Comparison of ENCODE assay signal across 34 cellular contexts in genomic region chr10:126161691-126162090, GRCh38.
"Had no signal": no experiment of that assay in that cellular context is flagged by ENCODE, and none has a peak within 500 bp of the region (broad histone marks: within the 10 kb centered on the region; RNA-seq: fewer than 3 reads in every experiment).

No MANE protein-coding gene starts in this region.

- H3K9me3 Mint-ChIP-seq: activated T-cell treated with anti-CD3 and anti-CD28 coated beads, Interleukin-2, amount 50 U/mL, for 4 hours; activated T-helper 1 cell treated with anti-CD3 and anti-CD28 coated beads, Interleukin-12 subunit alpha, Interleukin-12 subunit beta, Interleukin-2, Interleukin-4 antibody, amounts not matched to agents 30 ng/mL and 10 ng/mL and 1 ng/mL, durations not matched to agents 14 hours and 24 hours and 36 hours; activated T-helper 17 cell treated with anti-CD3 and anti-CD28 coated beads, Interleukin-2, amount 50 U/mL, for 72 hours; T-helper 1 cell treated with Interleukin-12 subunit alpha and Interleukin-12 subunit beta and Interleukin-4 antibody, amounts not matched to agents 30 μg/mL and 1 μg/mL, for 36 hours had no signal

- H3K4me3 Mint-ChIP-seq: activated CD4-positive, alpha-beta memory T cell treated with anti-CD3 and anti-CD28 coated beads, Interleukin-2, amount 10 ng/mL, durations not matched to agents 7 days and 5 days; activated CD4-positive, alpha-beta T cell treated with anti-CD3 and anti-CD28 coated beads for 36 hours; activated CD4-positive, alpha-beta T cell treated with anti-CD3 and anti-CD28 coated beads, Interleukin-2, amount 10 ng/mL, durations not matched to agents 7 days and 5 days; activated CD8-positive, alpha-beta memory T cell treated with anti-CD3 and anti-CD28 coated beads, Interleukin-2, amount 10 ng/mL, durations not matched to agents 7 days and 5 days; activated CD8-positive, alpha-beta T cell treated with anti-CD3 and anti-CD28 coated beads, Interleukin-2, amount 10 ng/mL, durations not matched to agents 7 days and 5 days; activated naive CD4-positive, alpha-beta T cell treated with anti-CD3 and anti-CD28 coated beads for 36 hours; activated naive CD8-positive, alpha-beta T cell treated with anti-CD3 and anti-CD28 coated beads for 36 hours; activated T-cell treated with anti-CD3 and anti-CD28 coated beads, Interleukin-2, amount 50 U/mL, for 4 hours; activated T-cell treated with anti-CD3 and anti-CD28 coated beads, Interleukin-2, amount 50 U/mL, for 72 hours; activated T-helper 1 cell treated with anti-CD3 and anti-CD28 coated beads, Interleukin-12 subunit alpha, Interleukin-12 subunit beta, Interleukin-2, Interleukin-4 antibody, amounts not matched to agents 30 ng/mL and 10 ng/mL and 1 ng/mL, durations not matched to agents 14 hours and 24 hours and 36 hours; activated T-helper 17 cell treated with anti-CD3 and anti-CD28 coated beads, Interleukin-2, amount 50 U/mL, for 72 hours; T-helper 1 cell treated with Interleukin-12 subunit alpha and Interleukin-12 subunit beta and Interleukin-4 antibody, amounts not matched to agents 30 μg/mL and 1 μg/mL, for 36 hours; T-helper 2 cell treated with Interferon-gamma antibody and Interleukin-4, amounts not matched to agents 5 μg/mL and 100 μg/mL, for 36 hours; WTC11 had no signal

- H3K27ac Mint-ChIP-seq: activated CD4-positive, alpha-beta memory T cell treated with anti-CD3 and anti-CD28 coated beads, Interleukin-2, amount 10 ng/mL, durations not matched to agents 7 days and 5 days; activated CD4-positive, alpha-beta T cell treated with anti-CD3 and anti-CD28 coated beads for 36 hours; activated CD4-positive, alpha-beta T cell treated with anti-CD3 and anti-CD28 coated beads, Interleukin-2, amount 10 ng/mL, durations not matched to agents 7 days and 5 days; activated CD8-positive, alpha-beta memory T cell treated with anti-CD3 and anti-CD28 coated beads, Interleukin-2, amount 10 ng/mL, durations not matched to agents 7 days and 5 days; activated CD8-positive, alpha-beta T cell treated with anti-CD3 and anti-CD28 coated beads, Interleukin-2, amount 10 ng/mL, durations not matched to agents 7 days and 5 days; activated naive CD4-positive, alpha-beta T cell treated with anti-CD3 and anti-CD28 coated beads for 36 hours; activated naive CD4-positive, alpha-beta T cell treated with anti-CD3 and anti-CD28 coated beads, Interleukin-2, amount 50 U/mL, for 72 hours; activated naive CD8-positive, alpha-beta T cell treated with anti-CD3 and anti-CD28 coated beads for 36 hours; activated T-cell treated with anti-CD3 and anti-CD28 coated beads, Interleukin-2, amount 50 U/mL, for 72 hours; activated T-helper 1 cell treated with anti-CD3 and anti-CD28 coated beads, Interleukin-12 subunit alpha, Interleukin-12 subunit beta, Interleukin-2, Interleukin-4 antibody, amounts not matched to agents 30 ng/mL and 10 ng/mL and 1 ng/mL, durations not matched to agents 14 hours and 24 hours and 36 hours; activated T-helper 17 cell treated with anti-CD3 and anti-CD28 coated beads, Interleukin-2, amount 50 U/mL, for 72 hours; T-helper 1 cell treated with Interleukin-12 subunit alpha and Interleukin-12 subunit beta and Interleukin-4 antibody, amounts not matched to agents 30 μg/mL and 1 μg/mL, for 36 hours; T-helper 2 cell treated with Interferon-gamma antibody and Interleukin-4, amounts not matched to agents 5 μg/mL and 100 μg/mL, for 36 hours; WTC11 had no signal

- H3K4me1 Mint-ChIP-seq: activated CD4-positive, alpha-beta memory T cell treated with anti-CD3 and anti-CD28 coated beads, Interleukin-2, amount 10 ng/mL, durations not matched to agents 7 days and 5 days; activated CD4-positive, alpha-beta T cell treated with anti-CD3 and anti-CD28 coated beads for 36 hours; activated CD4-positive, alpha-beta T cell treated with anti-CD3 and anti-CD28 coated beads, Interleukin-2, amount 10 ng/mL, durations not matched to agents 7 days and 5 days; activated CD8-positive, alpha-beta memory T cell treated with anti-CD3 and anti-CD28 coated beads, Interleukin-2, amount 10 ng/mL, durations not matched to agents 7 days and 5 days; activated naive CD8-positive, alpha-beta T cell treated with anti-CD3 and anti-CD28 coated beads for 36 hours; activated T-helper 17 cell treated with anti-CD3 and anti-CD28 coated beads, Interleukin-2, amount 50 U/mL, for 72 hours had no signal

- H3K27me3 Mint-ChIP-seq: activated CD4-positive, alpha-beta memory T cell treated with anti-CD3 and anti-CD28 coated beads, Interleukin-2, amount 10 ng/mL, durations not matched to agents 7 days and 5 days; activated CD4-positive, alpha-beta T cell treated with anti-CD3 and anti-CD28 coated beads, Interleukin-2, amount 10 ng/mL, durations not matched to agents 7 days and 5 days; activated CD8-positive, alpha-beta memory T cell treated with anti-CD3 and anti-CD28 coated beads, Interleukin-2, amount 10 ng/mL, durations not matched to agents 7 days and 5 days; activated T-helper 17 cell treated with anti-CD3 and anti-CD28 coated beads, Interleukin-2, amount 50 U/mL, for 72 hours had no signal

- DNase-seq: activated CD4-positive, alpha-beta memory T cell treated with anti-CD3 and anti-CD28 coated beads, Interleukin-2, amount 10 ng/mL, durations not matched to agents 7 days and 5 days; activated CD4-positive, alpha-beta T cell treated with anti-CD3 and anti-CD28 coated beads for 1 hour; activated CD4-positive, alpha-beta T cell treated with anti-CD3 and anti-CD28 coated beads for 36 hours; activated CD4-positive, alpha-beta T cell treated with anti-CD3 and anti-CD28 coated beads for 48 hours; activated CD4-positive, alpha-beta T cell treated with anti-CD3 and anti-CD28 coated beads, Interleukin-2, amount 10 ng/mL, durations not matched to agents 7 days and 5 days; activated CD4-positive, alpha-beta T cell treated with anti-CD3 and anti-CD28 coated beads, Interleukin-2, amount 50 U/mL, for 48 hours; activated CD4-positive, CD25-positive, alpha-beta regulatory T cell; activated CD8-positive, alpha-beta memory T cell treated with anti-CD3 and anti-CD28 coated beads for 24 hours; activated CD8-positive, alpha-beta memory T cell treated with anti-CD3 and anti-CD28 coated beads, Interleukin-2, amount 10 ng/mL, durations not matched to agents 7 days and 5 days; activated CD8-positive, alpha-beta memory T cell treated with anti-CD3 and anti-CD28 coated beads, Interleukin-2, amount 50 U/mL, for 48 hours; activated CD8-positive, alpha-beta T cell treated with anti-CD3 and anti-CD28 coated beads, Interleukin-2, amount 10 ng/mL, durations not matched to agents 7 days and 5 days; activated effector memory CD4-positive, alpha-beta T cell treated with anti-CD3 and anti-CD28 coated beads, Interleukin-2, amount 50 U/mL, for 16 hours; activated gamma-delta T cell treated with Interleukin-2 at 50 U/mL for 16 hours; activated naive CD4-positive, alpha-beta T cell; activated naive CD4-positive, alpha-beta T cell treated with anti-CD3 and anti-CD28 coated beads for 36 hours; activated naive CD4-positive, alpha-beta T cell treated with anti-CD3 and anti-CD28 coated beads, Interleukin-2, amount 50 U/mL, for 16 hours; activated naive CD8-positive, alpha-beta T cell treated with anti-CD3 and anti-CD28 coated beads for 36 hours; activated T-cell treated with anti-CD3 and anti-CD28 coated beads, Interleukin-2, amount 50 U/mL, for 4 hours; activated T-cell treated with anti-CD3 and anti-CD28 coated beads, Interleukin-2, amount 50 U/mL, for 72 hours; adrenal gland; amniotic stem cell; aorta; body of pancreas; brain microvascular endothelial cell; central memory CD4-positive, alpha-beta T cell; T-helper 1 cell; T-helper 2 cell; T-helper 9 cell had no signal

- H3K36me3 Mint-ChIP-seq: activated CD8-positive, alpha-beta memory T cell treated with anti-CD3 and anti-CD28 coated beads, Interleukin-2, amount 10 ng/mL, durations not matched to agents 7 days and 5 days; activated naive CD8-positive, alpha-beta T cell treated with anti-CD3 and anti-CD28 coated beads for 36 hours had no signal
